Comparison of ENCODE assay signal across 1 cellular context in genomic region chr12:65673291-65673690, GRCh38.
TF ChIP-seq lines count a peak whose summit lies in the region.

No MANE protein-coding gene starts in this region.

TF ChIP-seq in HCT116, 20 proteins besides CTCF, POLR2A, EP300 and RAD21 (continued from another document):
- TF ChIP-seq REST (IDR thresholded peaks at IDR 0.05; ENCODE audit: low read depth) (no peak), POLR2AphosphoS5 (IDR thresholded peaks at IDR 0.05; ENCODE audit: low read depth, low read length) (no peak), ELF1 (IDR thresholded peaks at IDR 0.05; ENCODE audit: borderline replicate concordance, low read depth) (no peak), YY1 (IDR thresholded peaks at IDR 0.05; ENCODE audit: extremely low read depth, insufficient replicate concordance, low read depth, low read length) (no peak), JUND (IDR thresholded peaks at IDR 0.05) (no peak), EZH2phosphoT487 (IDR thresholded peaks at IDR 0.05; ENCODE audit: borderline replicate concordance) (no peak), SP1 (IDR thresholded peaks at IDR 0.05; ENCODE audit: low read depth) (no peak), EZH2 (IDR thresholded peaks at IDR 0.05) (no peak)
- TF ChIP-seq, protein P1, sequence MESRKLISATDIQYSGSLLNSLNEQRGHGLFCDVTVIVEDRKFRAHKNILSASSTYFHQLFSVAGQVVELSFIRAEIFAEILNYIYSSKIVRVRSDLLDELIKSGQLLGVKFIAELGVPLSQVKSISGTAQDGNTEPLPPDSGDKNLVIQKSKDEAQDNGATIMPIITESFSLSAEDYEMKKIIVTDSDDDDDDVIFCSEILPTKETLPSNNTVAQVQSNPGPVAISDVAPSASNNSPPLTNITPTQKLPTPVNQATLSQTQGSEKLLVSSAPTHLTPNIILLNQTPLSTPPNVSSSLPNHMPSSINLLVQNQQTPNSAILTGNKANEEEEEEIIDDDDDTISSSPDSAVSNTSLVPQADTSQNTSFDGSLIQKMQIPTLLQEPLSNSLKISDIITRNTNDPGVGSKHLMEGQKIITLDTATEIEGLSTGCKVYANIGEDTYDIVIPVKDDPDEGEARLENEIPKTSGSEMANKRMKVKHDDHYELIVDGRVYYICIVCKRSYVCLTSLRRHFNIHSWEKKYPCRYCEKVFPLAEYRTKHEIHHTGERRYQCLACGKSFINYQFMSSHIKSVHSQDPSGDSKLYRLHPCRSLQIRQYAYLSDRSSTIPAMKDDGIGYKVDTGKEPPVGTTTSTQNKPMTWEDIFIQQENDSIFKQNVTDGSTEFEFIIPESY (IDR thresholded peaks at IDR 0.05; ENCODE audit: extremely low read depth, insufficient replicate concordance, low read length) = no peak
